10 cellular contexts compared by ENCODE assay signal in genomic region chr5:72178910-72179815, GRCh38.
DNase-seq lines count a peak whose midpoint lies in the region; ATAC-seq and TF ChIP-seq lines count a peak whose summit lies in the region.
"Had no signal": no experiment of that assay in that cellular context is flagged by ENCODE, and none has a peak within 500 bp of the region (broad histone marks: within the 10 kb centered on the region; RNA-seq: fewer than 3 reads in every experiment).

No MANE protein-coding gene starts in this region.

- TF ChIP-seq CTCF in WTC11 (IDR thresholded peaks at IDR 0.05) = no peak

- peaks cover 5% of the 10 kb centered on the region; the same call in 1 of the 2 replicates for H3K36me3 Mint-ChIP-seq in WTC11
- H3K36me3 Mint-ChIP-seq: IgD-negative memory B cell; naive thymus-derived CD8-positive, alpha-beta T cell had no signal

- peak overlapping the region; percentile 54 for H3K27ac Mint-ChIP-seq in WTC11
- H3K27ac Mint-ChIP-seq: IgD-negative memory B cell; naive thymus-derived CD8-positive, alpha-beta T cell had no signal

- peaks cover 39% of the 10 kb centered on the region for H3K4me1 Mint-ChIP-seq in WTC11
- H3K4me1 Mint-ChIP-seq: IgD-negative memory B cell had no signal

- POLR2A ChIA-PET in WTC11 (lab: Charles Lee) = interaction anchor here (0.6 kb wide), 1 partner anchor 18 kb away, joined by 3 read pairs; no protein-coding TSS in a partner anchor

- DNase-seq in ELF-1 (ENCODE audit: low read depth, low spot score) (peak; percentile 29), WTC11 (ENCODE audit: low spot score) (peak; percentile 20), globus pallidus (ENCODE audit: low spot score) (peak; percentile 54), pulmonary artery endothelial cell (ENCODE audit: low read depth, low spot score) (peak; percentile 40)
- DNase-seq in stimulated activated naive CD4-positive, alpha-beta T cell treated with Interleukin-2 at 50 U/mL for 16 hours (lab: John Stamatoyannopoulos, UW) = no peak
- DNase-seq in stimulated activated CD4-positive, alpha-beta T cell treated with anti-CD3 and anti-CD28 coated beads, Interleukin-4, amount 100 ng/mL, for 24 hours = no peak
- DNase-seq: naive thymus-derived CD8-positive, alpha-beta T cell had no signal

- no peak overlapping the region for H3K4me3 Mint-ChIP-seq in WTC11
- H3K4me3 Mint-ChIP-seq: IgD-negative memory B cell; naive thymus-derived CD8-positive, alpha-beta T cell had no signal

- ATAC-seq in WTC11 (peak; percentile 51), GM18858 (IDR thresholded peaks at IDR 0.05; ENCODE audit: unreplicated experiment) (no peak), HG03442 (IDR thresholded peaks at IDR 0.05; ENCODE audit: unreplicated experiment) (no peak)
- ATAC-seq: naive thymus-derived CD8-positive, alpha-beta T cell had no signal

- no peaks in the 10 kb centered on the region; the same call in 1 of the 2 replicates for H3K27me3 Mint-ChIP-seq in WTC11 (ENCODE audit: low read depth)

- no peaks in the 10 kb centered on the region for H3K9me3 Mint-ChIP-seq in WTC11
- H3K9me3 Mint-ChIP-seq: IgD-negative memory B cell had no signal

- CTCF ChIA-PET in WTC11 (lab: Charles Lee) = interaction anchor here (0.7 kb wide), 1 partner anchor 91 kb away, joined by 3 read pairs; no protein-coding TSS in a partner anchor

TF ChIP-seq in WTC11, 78 proteins besides CTCF, POLR2A, EP300 and RAD21:
- no peak for TF ChIP-seq ZBTB43 (CRISPR knock-in tag; IDR thresholded peaks at IDR 0.05)
- no peak for TF ChIP-seq PREB (CRISPR knock-in tag; IDR thresholded peaks at IDR 0.05; ENCODE audit: borderline replicate concordance)
- no peak for TF ChIP-seq ARID4B (CRISPR knock-in tag; IDR thresholded peaks at IDR 0.05; ENCODE audit: borderline replicate concordance)
- no peak for TF ChIP-seq JAZF1 (CRISPR knock-in tag; IDR thresholded peaks at IDR 0.05)
- no peak for TF ChIP-seq EMX1 (CRISPR knock-in tag; IDR thresholded peaks at IDR 0.05)
- no peak for TF ChIP-seq SOX15 (CRISPR knock-in tag; IDR thresholded peaks at IDR 0.05)
- TF ChIP-seq NR1H2 (CRISPR knock-in tag; IDR thresholded peaks at IDR 0.05) = no peak
- no peak for TF ChIP-seq OVOL2 (CRISPR knock-in tag; IDR thresholded peaks at IDR 0.05; ENCODE audit: borderline replicate concordance)
- TF ChIP-seq CREM (CRISPR knock-in tag; IDR thresholded peaks at IDR 0.05) = no peak
- TF ChIP-seq TEAD4 (CRISPR knock-in tag; IDR thresholded peaks at IDR 0.05) = no peak
- no peak for TF ChIP-seq IRF2 (CRISPR knock-in tag; IDR thresholded peaks at IDR 0.05; ENCODE audit: borderline replicate concordance, low read depth)
- TF ChIP-seq E2F5 (CRISPR knock-in tag; IDR thresholded peaks at IDR 0.05) = no peak
- no peak for TF ChIP-seq HMGXB4 (CRISPR knock-in tag; IDR thresholded peaks at IDR 0.05)
- TF ChIP-seq USF2 (CRISPR knock-in tag; IDR thresholded peaks at IDR 0.05) = no peak
- no peak for TF ChIP-seq GTF2I (CRISPR knock-in tag; conservative IDR thresholded peaks at IDR 0.05)

Comparison
In these comparisons a context has a peak if more than half of its experiments do, and no peak if none do; other contexts are left out.
1. DNase-seq: peak in ELF-1 (single experiment), WTC11 (single experiment), globus pallidus (single experiment) and pulmonary artery endothelial cell (single experiment); none in stimulated activated naive CD4-positive, alpha-beta T cell treated with Interleukin-2 at 50 U/mL for 16 hours (single experiment) and stimulated activated CD4-positive, alpha-beta T cell treated with anti-CD3 and anti-CD28 coated beads, Interleukin-4, amount 100 ng/mL, for 24 hours (single experiment).